In genomic region chr11:288328-289144, GRCh38 we compare ENCODE assay signal across 8 cellular contexts. TPM values are rescaled to one million over a fixed set of nuclear protein-coding genes. Genes with fewer than 3 reads are reported as not detected.
DNase-seq lines count a peak whose midpoint lies in the region; ATAC-seq and TF ChIP-seq lines count a peak whose summit lies in the region.

PGGHG (plus strand) TSS chr11:289126; CDS start chr11:289817, 691 bp downstream.

- H3K4me3 ChIP-seq in mucosa of rectum (ENCODE audit: low read length in 2 of 2): peak within 1 kb of the TSS; percentile 45 to 73
- peak within 1 kb of the TSS; percentile 69 for H3K4me3 ChIP-seq in upper lobe of right lung

- no peak for TF ChIP-seq CTCF in upper lobe of right lung (IDR thresholded peaks at IDR 0.05)

- H3K9me3 ChIP-seq in mucosa of rectum (ENCODE audit: control insufficient read depth in 2 of 2, low read length in 2 of 2): no peaks in the 10 kb centered on the region
- no peaks in the 10 kb centered on the region for H3K9me3 ChIP-seq in upper lobe of right lung

- H3K27ac Mint-ChIP-seq in activated CD4-positive, alpha-beta memory T cell treated with anti-CD3 and anti-CD28 coated beads, Interleukin-2, amount 10 ng/mL, durations not matched to agents 7 days and 5 days: peak within 1 kb of the TSS; percentile 80

- H3K9ac ChIP-seq in mucosa of rectum (ENCODE audit: low read depth in 1 of 2, low read length in 2 of 2): peak within 1 kb of the TSS; percentile 63

- H3K4me1 Mint-ChIP-seq in activated CD4-positive, alpha-beta memory T cell treated with anti-CD3 and anti-CD28 coated beads, Interleukin-2, amount 10 ng/mL, durations not matched to agents 7 days and 5 days: peaks cover 35% of the 10 kb centered on the region

- CTCF ChIA-PET in activated CD4-positive, alpha-beta memory T cell treated with anti-CD3 and anti-CD28 coated beads, Interleukin-2, amount 10 ng/mL, durations not matched to agents 7 days and 5 days (lab: Charles Lee): no interaction called here

- ATAC-seq in GM21576 (IDR thresholded peaks at IDR 0.05; ENCODE audit: unreplicated experiment): peak; percentile 38
- peak; percentile 88 for ATAC-seq in upper lobe of right lung
- no peak for ATAC-seq in HG02981 (IDR thresholded peaks at IDR 0.05; ENCODE audit: unreplicated experiment)

- peak within 1 kb of the TSS; percentile 95 for H3K4me3 Mint-ChIP-seq in activated CD4-positive, alpha-beta memory T cell treated with anti-CD3 and anti-CD28 coated beads, Interleukin-2, amount 10 ng/mL, durations not matched to agents 7 days and 5 days

- no peaks in the 10 kb centered on the region for H3K36me3 ChIP-seq in mucosa of rectum (ENCODE audit: control insufficient read depth in 2 of 2, insufficient read depth in 2 of 2, low read length in 2 of 2)
- H3K36me3 ChIP-seq in upper lobe of right lung: no peaks in the 10 kb centered on the region

- POLR2A ChIA-PET in activated CD4-positive, alpha-beta memory T cell treated with anti-CD3 and anti-CD28 coated beads, Interleukin-2, amount 10 ng/mL, durations not matched to agents 7 days and 5 days (lab: Charles Lee): interaction anchor here (0.8 to 3.8 kb wide), 16 partner anchors 11 to 247 kb away, joined by 3 to 42 read pairs (median 5); partner anchors contain the start of genes HRAS, IFITM2, NLRP6 and PSMD13

- DNase-seq in COLO829 (ENCODE audit: low spot score): peak; percentile 52
- DNase-seq in NAMALWA (ENCODE audit: low spot score): peak; percentile 36
- peak; percentile 71 for DNase-seq in activated CD4-positive, alpha-beta memory T cell treated with anti-CD3 and anti-CD28 coated beads, Interleukin-2, amount 10 ng/mL, durations not matched to agents 7 days and 5 days
- peak; percentile 89 for DNase-seq in epidermal melanocyte (ENCODE audit: insufficient read length, low spot score)
- DNase-seq in upper lobe of right lung: peak; percentile 91

- H3K27ac ChIP-seq in mucosa of rectum (ENCODE audit: low read depth in 2 of 2, low read length in 2 of 2): peak within 1 kb of the TSS in 1 of 2 donors; percentile 67
- peak within 1 kb of the TSS; percentile 55 for H3K27ac ChIP-seq in upper lobe of right lung

- intact Hi-C loops in upper lobe of right lung (cut with DNase I): no loop called here

- peaks cover 15% of the 10 kb centered on the region for H3K36me3 Mint-ChIP-seq in activated CD4-positive, alpha-beta memory T cell treated with anti-CD3 and anti-CD28 coated beads, Interleukin-2, amount 10 ng/mL, durations not matched to agents 7 days and 5 days (ENCODE audit: low read depth)

- H3K9me3 Mint-ChIP-seq in activated CD4-positive, alpha-beta memory T cell treated with anti-CD3 and anti-CD28 coated beads, Interleukin-2, amount 10 ng/mL, durations not matched to agents 7 days and 5 days: no peaks in the 10 kb centered on the region

- peaks cover 10% of the 10 kb centered on the region for H3K27me3 Mint-ChIP-seq in activated CD4-positive, alpha-beta memory T cell treated with anti-CD3 and anti-CD28 coated beads, Interleukin-2, amount 10 ng/mL, durations not matched to agents 7 days and 5 days

- H3K4me1 ChIP-seq in mucosa of rectum (ENCODE audit: control insufficient read depth in 2 of 2, insufficient read depth in 2 of 2, low read length in 2 of 2) (peaks cover 12 to 17% of the 10 kb centered on the region in 2 donors), upper lobe of right lung (peaks cover 18% of the 10 kb centered on the region)

- H3K27me3 ChIP-seq in mucosa of rectum (ENCODE audit: control insufficient read depth in 2 of 2, insufficient read depth in 2 of 2, low read length in 2 of 2): peaks cover 6 to 29% of the 10 kb centered on the region in 2 donors
- peaks cover 25% of the 10 kb centered on the region for H3K27me3 ChIP-seq in upper lobe of right lung

RNA-seq across cellular contexts. Expression of gene PGGHG, which starts in this region (rescaled TPM):
- 100 to 1,000 TPM; 113 to 117 TPM for total RNA-seq in activated CD4-positive, alpha-beta memory T cell treated with anti-CD3 and anti-CD28 coated beads, Interleukin-2, amount 10 ng/mL, durations not matched to agents 7 days and 5 days
- total RNA-seq in upper lobe of right lung: 105 TPM

Comparison
In these comparisons a context has a peak if more than half of its experiments do, and no peak if none do; other contexts are left out.
1. DNase-seq: peak in every context shown above with its lines; median percentile 91 in upper lobe of right lung; 89 in epidermal melanocyte; 71 in activated CD4-positive, alpha-beta memory T cell treated with anti-CD3 and anti-CD28 coated beads, Interleukin-2, amount 10 ng/mL, durations not matched to agents 7 days and 5 days; 52 in COLO829; 36 in NAMALWA.